23 cellular contexts compared by ENCODE assay signal in genomic region chr4:88179261-88179660, GRCh38. TPM values are rescaled to one million over a fixed set of nuclear protein-coding genes. Genes with fewer than 3 reads are reported as not detected.
A peak's percentile ranks its signal among the peaks of the same experiment; 100 is the strongest.
DNase-seq lines count a peak whose midpoint lies in the region; ATAC-seq, FAIRE-seq and TF ChIP-seq lines count a peak whose summit lies in the region.
"Had no signal": no experiment of that assay in that cellular context is flagged by ENCODE, and none has a peak within 500 bp of the region (broad histone marks: within the 10 kb centered on the region; RNA-seq: fewer than 3 reads in every experiment).

No MANE protein-coding gene starts in this region.

- no peaks in the 10 kb centered on the region for H3K9me3 Mint-ChIP-seq in GM23338

- no peak overlapping the region for H3K4me3 Mint-ChIP-seq in GM23338
- H3K4me3 Mint-ChIP-seq: CD4-positive, alpha-beta T cell had no signal

- peaks cover 4% of the 10 kb centered on the region; the same call in 1 of the 3 replicates for H3K36me3 Mint-ChIP-seq in GM23338 (ENCODE audit: low read depth)

- H3K4me3 ChIP-seq in GM23338, result no peak overlapping the region
- no peak overlapping the region for H3K4me3 ChIP-seq in bronchial epithelial cell (ENCODE audit: low read depth, low read length)
- H3K4me3 ChIP-seq: BLaER1 treated with 17β-estradiol and CSF1 and Interleukin-3, amounts not matched to agents 10 nM and 100 nM; SJSA1 had no signal

- H3K79me2 ChIP-seq in GM23338 (replicated peaks; ENCODE audit: insufficient read depth), result no peaks in the 10 kb centered on the region

- no peaks in the 10 kb centered on the region for H4K20me1 ChIP-seq in GM23338 (replicated peaks; ENCODE audit: insufficient read depth)
- H4K20me1 ChIP-seq: BLaER1 treated with 17β-estradiol and CSF1 and Interleukin-3, amounts not matched to agents 10 nM and 100 nM had no signal

- H3K27ac ChIP-seq in GM23338 (ENCODE audit: low read depth) (no peak overlapping the region; the same call in 1 of the 2 replicates), foreskin keratinocyte (no peak overlapping the region)

- H3K4me1 ChIP-seq in GM23338 (ENCODE audit: insufficient read depth) (peaks cover 14% of the 10 kb centered on the region), foreskin keratinocyte (peaks cover 22% of the 10 kb centered on the region)

- no peak overlapping the region for H3K4me2 ChIP-seq in GM23338

- H3K27ac Mint-ChIP-seq in GM23338, result no peak overlapping the region
- H3K27ac Mint-ChIP-seq: CD4-positive, alpha-beta T cell had no signal

- H3K4me1 Mint-ChIP-seq in GM23338, result peaks cover 18% of the 10 kb centered on the region

- H3K27me3 ChIP-seq in GM23338 (ENCODE audit: insufficient read depth), result no peaks in the 10 kb centered on the region
- no peaks in the 10 kb centered on the region for H3K27me3 ChIP-seq in bronchial epithelial cell (ENCODE audit: control insufficient read depth, insufficient read depth, low read length)
- no peaks in the 10 kb centered on the region for H3K27me3 ChIP-seq in foreskin keratinocyte
- H3K27me3 ChIP-seq: BLaER1 treated with 17β-estradiol and CSF1 and Interleukin-3, amounts not matched to agents 10 nM and 100 nM; SJSA1 had no signal

- H3K27me3 Mint-ChIP-seq in GM23338 (ENCODE audit: insufficient read depth, low read depth, poor library complexity), result peaks cover 4% of the 10 kb centered on the region

- FAIRE-seq in bronchial epithelial cell (lab: Jason Lieb, UNC) (no peak), urothelium cell line (lab: Jason Lieb, UNC) (peak; percentile 74)
- FAIRE-seq: A204.1, G401.6 had no signal

- H3K36me3 ChIP-seq in GM23338 (ENCODE audit: insufficient read depth), result no peaks in the 10 kb centered on the region
- no peaks in the 10 kb centered on the region for H3K36me3 ChIP-seq in bronchial epithelial cell (ENCODE audit: control insufficient read depth, insufficient read depth, low read length)
- H3K36me3 ChIP-seq: BLaER1 treated with 17β-estradiol and CSF1 and Interleukin-3, amounts not matched to agents 10 nM and 100 nM; SJSA1 had no signal

- TF ChIP-seq CTCF in GM23338 (conservative IDR thresholded peaks at IDR 0.05; ENCODE audit: low read depth in 2 of 2) (no peak), bronchial epithelial cell (IDR thresholded peaks at IDR 0.05; ENCODE audit: insufficient read depth, low read length, severe bottlenecking) (no peak), foreskin keratinocyte (conservative IDR thresholded peaks at IDR 0.05) (no peak)

- ATAC-seq in GM23338 (no peak), foreskin keratinocyte (peak; percentile 43), GM19328 (IDR thresholded peaks at IDR 0.05; ENCODE audit: unreplicated experiment) (no peak)
- ATAC-seq: Right ventricle myocardium inferior had no signal

- peak overlapping the region; percentile 96; the same call in 1 of the 2 replicates for H2AFZ ChIP-seq in GM23338

- H3K9me2 ChIP-seq in GM23338 (ENCODE audit: insufficient read depth), result 0 out of 2 replicates have a peak, but pooled peaks cover 4% of the 10 kb centered on the region

- DNase-seq in GM23338 (ENCODE audit: low spot score) (no peak), bronchial epithelial cell (ENCODE audit: low read depth) (peak; percentile 86), foreskin keratinocyte (peak; percentile 73 to 91), urothelium cell line (ENCODE audit: low spot score) (no peak), pons (ENCODE audit: low spot score) (no peak), medulla oblongata (ENCODE audit: extremely low spot score) (no peak)
- DNase-seq: AML-193; CD4-positive, alpha-beta T cell; H7; Kasumi-1; MV-4-11; NCI-H1105; NCI-H1436 treated with DMSO at 0.1 percent for 48 hours; NCI-H187 treated with DMSO at 0.1 percent for 48 hours; NCI-H2107; NCI-H524; NCI-H774 had no signal

- H3F3A ChIP-seq in GM23338 (replicated peaks; ENCODE audit: low read depth), result no peaks in the 10 kb centered on the region

TF ChIP-seq in GM23338, 12 proteins besides CTCF, POLR2A, EP300 and RAD21:
- TF ChIP-seq JUNB (IDR thresholded peaks at IDR 0.05; ENCODE audit: unreplicated experiment), result no peak
- TF ChIP-seq POLR2AphosphoS5 (IDR thresholded peaks at IDR 0.05; ENCODE audit: low read depth), result no peak
- TF ChIP-seq, protein P1, sequence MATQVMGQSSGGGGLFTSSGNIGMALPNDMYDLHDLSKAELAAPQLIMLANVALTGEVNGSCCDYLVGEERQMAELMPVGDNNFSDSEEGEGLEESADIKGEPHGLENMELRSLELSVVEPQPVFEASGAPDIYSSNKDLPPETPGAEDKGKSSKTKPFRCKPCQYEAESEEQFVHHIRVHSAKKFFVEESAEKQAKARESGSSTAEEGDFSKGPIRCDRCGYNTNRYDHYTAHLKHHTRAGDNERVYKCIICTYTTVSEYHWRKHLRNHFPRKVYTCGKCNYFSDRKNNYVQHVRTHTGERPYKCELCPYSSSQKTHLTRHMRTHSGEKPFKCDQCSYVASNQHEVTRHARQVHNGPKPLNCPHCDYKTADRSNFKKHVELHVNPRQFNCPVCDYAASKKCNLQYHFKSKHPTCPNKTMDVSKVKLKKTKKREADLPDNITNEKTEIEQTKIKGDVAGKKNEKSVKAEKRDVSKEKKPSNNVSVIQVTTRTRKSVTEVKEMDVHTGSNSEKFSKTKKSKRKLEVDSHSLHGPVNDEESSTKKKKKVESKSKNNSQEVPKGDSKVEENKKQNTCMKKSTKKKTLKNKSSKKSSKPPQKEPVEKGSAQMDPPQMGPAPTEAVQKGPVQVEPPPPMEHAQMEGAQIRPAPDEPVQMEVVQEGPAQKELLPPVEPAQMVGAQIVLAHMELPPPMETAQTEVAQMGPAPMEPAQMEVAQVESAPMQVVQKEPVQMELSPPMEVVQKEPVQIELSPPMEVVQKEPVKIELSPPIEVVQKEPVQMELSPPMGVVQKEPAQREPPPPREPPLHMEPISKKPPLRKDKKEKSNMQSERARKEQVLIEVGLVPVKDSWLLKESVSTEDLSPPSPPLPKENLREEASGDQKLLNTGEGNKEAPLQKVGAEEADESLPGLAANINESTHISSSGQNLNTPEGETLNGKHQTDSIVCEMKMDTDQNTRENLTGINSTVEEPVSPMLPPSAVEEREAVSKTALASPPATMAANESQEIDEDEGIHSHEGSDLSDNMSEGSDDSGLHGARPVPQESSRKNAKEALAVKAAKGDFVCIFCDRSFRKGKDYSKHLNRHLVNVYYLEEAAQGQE (IDR thresholded peaks at IDR 0.05; ENCODE audit: unreplicated experiment), result no peak

RNA-seq across cellular contexts. Expression of gene ABCG2, which starts 20.8 kb away (rescaled TPM):
- 6.1 and 10.6 TPM in 2 replicates for total RNA-seq in GM23338 (2014; rRNA removed; shearing (Covaris generic))
- polyA plus RNA-seq in GM23338 (2016; fragmentation: Nextera tagmentation; extraction: Ambion mirVana), result 1.5 and 2.2 TPM in 2 replicates
- total RNA-seq in bronchial epithelial cell, result under 0.01 and 0.38 TPM in 2 replicates
- total RNA-seq in foreskin keratinocyte, result 2.2 and 4.5 TPM in 2 replicates
- polyA plus RNA-seq in foreskin keratinocyte, result 0.76 and 1.5 TPM in 2 replicates
- total RNA-seq: CD4-positive, alpha-beta T cell had no signal

Comparison
In these comparisons a context has a peak if more than half of its experiments do, and no peak if none do; other contexts are left out.
1. DNase-seq: peak in bronchial epithelial cell (single experiment) and foreskin keratinocyte (2 of 2); none in GM23338 (single experiment), urothelium cell line (single experiment), pons (single experiment) and medulla oblongata (single experiment).